ENCODE assay signal across 11 cellular contexts in the genomic region with DNA sequence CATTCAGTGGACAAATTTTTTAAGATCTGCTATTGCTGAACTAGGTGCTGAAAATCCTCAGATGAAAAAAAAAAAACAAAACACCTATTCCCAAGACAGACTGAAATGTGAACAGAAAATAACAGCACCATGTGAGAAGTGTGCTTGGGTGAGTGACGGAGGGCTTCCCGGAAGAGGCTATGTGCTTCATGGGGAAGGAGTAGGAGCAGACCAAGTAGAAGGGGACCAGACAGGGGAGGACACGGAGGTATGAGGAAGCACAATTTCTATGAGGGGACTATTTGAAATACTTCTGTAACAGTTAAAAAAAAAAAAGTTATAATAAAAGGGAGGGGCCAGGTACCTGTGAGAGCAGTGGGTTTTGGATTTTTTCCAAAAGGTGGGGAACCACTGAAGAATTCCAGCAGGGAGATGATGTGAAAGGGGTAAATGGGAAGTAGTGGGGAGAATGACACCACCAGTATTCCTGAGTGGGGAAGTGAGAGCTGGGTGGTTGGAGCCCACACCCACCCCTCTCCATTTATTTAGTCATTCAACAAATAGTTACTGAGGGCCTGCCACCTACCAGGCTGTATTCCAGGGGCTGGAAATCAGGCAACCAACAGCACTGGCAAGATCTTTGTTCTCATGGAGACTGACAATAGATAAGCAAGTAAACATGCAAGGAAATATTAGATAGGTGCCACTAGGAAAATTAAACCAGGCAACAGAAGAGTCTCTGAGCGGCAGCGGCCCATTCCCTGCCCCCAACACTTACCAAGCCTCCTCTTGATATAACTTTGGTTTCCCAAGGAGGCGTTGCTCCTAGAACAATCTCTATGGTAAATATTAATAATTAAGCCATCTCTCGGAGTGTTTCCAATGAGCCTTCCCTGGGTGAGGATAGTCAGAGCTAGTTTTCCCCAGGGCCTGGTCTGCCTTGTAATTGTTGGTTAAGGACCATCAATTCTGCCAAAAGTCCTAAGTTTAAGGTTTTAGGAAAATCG. TPM values are rescaled to one million over a fixed set of nuclear protein-coding genes. Genes with fewer than 3 reads are reported as not detected.
DNase-seq lines count a peak whose midpoint lies in the region; ATAC-seq, FAIRE-seq and TF ChIP-seq lines count a peak whose summit lies in the region.
"Had no signal": no experiment of that assay in that cellular context is flagged by ENCODE, and none has a peak within 500 bp of the region (broad histone marks: within the 10 kb centered on the region; RNA-seq: fewer than 3 reads in every experiment).

No MANE protein-coding gene starts in this region.

- no peak for TF ChIP-seq RAD21 in GM12878 (IDR thresholded peaks at IDR 0.05; ENCODE audit: insufficient read depth, low read depth, low read length)

- H3K27me3 ChIP-seq in GM12878 (replicated peaks in 1 of 2; ENCODE audit: control insufficient read depth in 2 of 2, insufficient read depth in 2 of 2, low read length in 1 of 2): no peaks in the 10 kb centered on the region
- H3K27me3 ChIP-seq in transverse colon: no peaks in the 10 kb centered on the region
- H3K27me3 ChIP-seq: SJCRH30 had no signal

- peaks cover 30% of the 10 kb centered on the region for H3K79me2 ChIP-seq in GM12878 (ENCODE audit: control insufficient read depth, insufficient read depth, low read length)

- no TSS peak for BruUV-seq in GM12878 (replicated peaks; lab: Mats Ljungman, UMichigan)

- H3K36me3 Mint-ChIP-seq in activated naive CD4-positive, alpha-beta T cell treated with anti-CD3 and anti-CD28 coated beads for 36 hours (ENCODE audit: low read depth): no peaks in the 10 kb centered on the region
- no peaks in the 10 kb centered on the region for H3K36me3 Mint-ChIP-seq in memory B cell

- H3K4me2 ChIP-seq in GM12878 (ENCODE audit: control insufficient read depth, insufficient read depth): peak overlapping the region; percentile 86

- no peaks in the 10 kb centered on the region for H4K20me1 ChIP-seq in GM12878 (ENCODE audit: control insufficient read depth, insufficient read depth)

- peak overlapping the region; percentile 64 for H3K9ac ChIP-seq in GM12878 (ENCODE audit: control insufficient read depth, insufficient read depth, low read length)

- FAIRE-seq in GM12878 (lab: Jason Lieb, UNC): no peak
- FAIRE-seq: endometrium had no signal

- TF ChIP-seq CTCF in GM12878 (IDR thresholded peaks at IDR 0.05 in 2 of 3, conservative IDR thresholded peaks at IDR 0.05 in 1 of 3; ENCODE audit: control insufficient read depth in 2 of 3, extremely low read depth in 1 of 3, insufficient read depth in 1 of 3, low read depth in 3 of 3, low read length in 3 of 3) (no peak), transverse colon (IDR thresholded peaks at IDR 0.05) (no peak)

- RAD21 ChIA-PET in GM12878 (lab: Charles Lee; ENCODE audit: unreplicated experiment): interaction anchor here (1.8 to 8.7 kb wide), 5 partner anchors 10 to 98 kb away, joined by 8 to 197 read pairs (median 123); a partner anchor contains a TSS

- H3K9me3 ChIP-seq in GM12878 (replicated peaks; ENCODE audit: control insufficient read depth, insufficient read depth, low read length) (no peaks in the 10 kb centered on the region; the same call in 2 of the 3 replicates), transverse colon (no peaks in the 10 kb centered on the region)
- H3K9me3 ChIP-seq: SJCRH30 had no signal

- ATAC-seq in GM12878 (no peak), memory B cell (ENCODE audit: low read depth) (no peak)

- H3K9me3 Mint-ChIP-seq in activated naive CD4-positive, alpha-beta T cell treated with anti-CD3 and anti-CD28 coated beads for 36 hours: no peaks in the 10 kb centered on the region
- no peaks in the 10 kb centered on the region for H3K9me3 Mint-ChIP-seq in memory B cell

- H3K36me3 ChIP-seq in GM12878 (ENCODE audit: control insufficient read depth in 2 of 2, insufficient read depth in 2 of 2, low read length in 1 of 2): no peaks in the 10 kb centered on the region
- no peaks in the 10 kb centered on the region for H3K36me3 ChIP-seq in transverse colon
- H3K36me3 ChIP-seq: SJCRH30 had no signal

- H3K4me1 ChIP-seq in GM12878 (ENCODE audit: control insufficient read depth, insufficient read depth, low read length): peaks cover 58% of the 10 kb centered on the region
- peaks cover 22 to 57% (median 29%) of the 10 kb centered on the region in 4 donors for H3K4me1 ChIP-seq in transverse colon

- 82% methylated on average over 8 of the region's 8 CpGs for whole genome bisulfite sequencing in GM12878 (ENCODE audit: insufficient coverage, insufficient replicate concordance, low lambda C conversion rate, missing lambda C conversion rate)
- 44 to 64% methylated on average over 2 to 8 of the region's 8 CpGs for WGBS in transverse colon (ENCODE audit: low coverage in 1 of 2), 2 donors

- H3K4me3 Mint-ChIP-seq in activated naive CD4-positive, alpha-beta T cell treated with anti-CD3 and anti-CD28 coated beads for 36 hours: peak overlapping the region; percentile 38
- peak overlapping the region; percentile 51 for H3K4me3 Mint-ChIP-seq in memory B cell

- TF ChIP-seq POLR2A in GM12878 (IDR thresholded peaks at IDR 0.05; ENCODE audit: low read depth, low read length) (no peak), transverse colon (IDR thresholded peaks at IDR 0.05) (no peak)

- TF ChIP-seq EP300 in GM12878 (IDR thresholded peaks at IDR 0.05; ENCODE audit: borderline replicate concordance in 1 of 2, control insufficient read depth in 1 of 2, low read depth in 2 of 2, low read length in 2 of 2): no peak
- no peak for TF ChIP-seq EP300 in transverse colon (IDR thresholded peaks at IDR 0.05; ENCODE audit: low read depth)

- H3K27me3 Mint-ChIP-seq in activated naive CD4-positive, alpha-beta T cell treated with anti-CD3 and anti-CD28 coated beads for 36 hours (ENCODE audit: low read depth): no peaks in the 10 kb centered on the region
- no peaks in the 10 kb centered on the region for H3K27me3 Mint-ChIP-seq in memory B cell

- POLR2A ChIA-PET in GM12878 (lab: Charles Lee): interaction anchor here (0.7 to 8.7 kb wide), 6 partner anchors 10 to 27 kb away, joined by 3 to 110 read pairs (median 10); no protein-coding TSS in a partner anchor

- intact Hi-C loops in activated naive CD4-positive, alpha-beta T cell treated with anti-CD3 and anti-CD28 coated beads for 36 hours (cut with micrococcal nuclease): loop anchor here (5.0 to 10.0 kb wide), 3 partner anchors 288 to 1392 kb away; no protein-coding TSS in a partner anchor
- intact Hi-C loops in GM12878 (cut with micrococcal nuclease; ENCODE audit: unreplicated experiment) (loop anchor here (10.0 kb wide), 3 partner anchors 306 to 594 kb away; a partner anchor contains a TSS), transverse colon (cut with DNase I; ENCODE audit: low total_unique reads) (loop anchor here (1.0 to 5.0 kb wide), 2 partner anchors 11 to 102 kb away; no protein-coding TSS in a partner anchor)

- SMC1A ChIA-PET in GM12878 (lab: Charles Lee; ENCODE audit: uncharacterized antibody, unreplicated experiment): interaction anchor here (0.6 to 8.7 kb wide), 10 partner anchors 10 to 101 kb away, joined by 3 to 151 read pairs (median 7); no protein-coding TSS in a partner anchor

- H3K27ac ChIP-seq in GM12878 (ENCODE audit: control insufficient read depth, insufficient read depth) (peak overlapping the region; percentile 100), transverse colon (peak overlapping the region; percentile 98 to 100 (median 98))
- H3K27ac ChIP-seq: SJCRH30 had no signal

- CTCF ChIA-PET in activated naive CD4-positive, alpha-beta T cell treated with anti-CD3 and anti-CD28 coated beads for 36 hours (lab: Charles Lee): interaction anchor here (1.4 kb wide), 1 partner anchor 13 kb away, joined by 3 read pairs; no protein-coding TSS in a partner anchor
- CTCF ChIA-PET in GM12878 (lab: Yijun Ruan, JAX): interaction anchor here (1.4 to 5.8 kb wide), 8 partner anchors 9 to 99 kb away, joined by 5 to 81 read pairs (median 7); no protein-coding TSS in a partner anchor

- peak overlapping the region; percentile 22 for H3K27ac Mint-ChIP-seq in activated naive CD4-positive, alpha-beta T cell treated with anti-CD3 and anti-CD28 coated beads for 36 hours
- peak overlapping the region; percentile 100 for H3K27ac Mint-ChIP-seq in memory B cell

- peaks cover 64% of the 10 kb centered on the region for H3K4me1 Mint-ChIP-seq in activated naive CD4-positive, alpha-beta T cell treated with anti-CD3 and anti-CD28 coated beads for 36 hours (ENCODE audit: low read depth)
- peaks cover 38% of the 10 kb centered on the region for H3K4me1 Mint-ChIP-seq in memory B cell

- peak overlapping the region; percentile 54 for H2AFZ ChIP-seq in GM12878 (ENCODE audit: control insufficient read depth, low read depth, low read length)

- in situ Hi-C loops in GM12878 (cut with MboI) (no loop called here), transverse colon (cut with MboI; ENCODE audit: low pct_ligation_motif_present in 1 of 4, low pct_unique_long_range_greater_than_20kb in 1 of 4, low sequenced_read_pairs in 3 of 4) (no loop called here)

- no peak for DNase-seq in activated naive CD4-positive, alpha-beta T cell treated with anti-CD3 and anti-CD28 coated beads for 36 hours
- DNase-seq in activated naive CD4-positive, alpha-beta T cell treated with Interleukin-2 at 50 U/mL for 16 hours: no peak
- DNase-seq in GM12878 (ENCODE audit: low read depth, low spot score) (no peak), memory B cell (ENCODE audit: low spot score in 2 of 2) (no peak), transverse colon (peak; percentile 31), medulla oblongata (ENCODE audit: extremely low spot score) (no peak), NCI-H345 (lab: John Stamatoyannopoulos, UW) (no peak), NCI-H1105 treated with DMSO at 0.1 percent for 48 hours (lab: John Stamatoyannopoulos, UW) (no peak)
- DNase-seq: DND-41, SJCRH30 had no signal

- H3K4me3 ChIP-seq in GM12878 (peak overlapping the region; percentile 41; the same call in 1 of the 2 replicates), transverse colon (peak overlapping the region in 2 of 4 donors; percentile 19 to 24)
- H3K4me3 ChIP-seq: SJCRH30 had no signal

RNA-seq across cellular contexts. Expression of a gene that starts 3.8 kb away (rescaled TPM):
- 10 to 100 TPM; 49.9 to 52.2 TPM for total RNA-seq in activated naive CD4-positive, alpha-beta T cell treated with anti-CD3 and anti-CD28 coated beads for 36 hours
- total RNA-seq in GM12878 (2013; cell fraction: nucleolus; rRNA removed): 459 and 461 TPM in 2 replicates
- total RNA-seq in GM12878 (2014; rRNA removed) (47.1 and 49.8 TPM in 2 replicates), GM12878 (2014; rRNA removed; fragmentation: Illumina TruSeq; extraction: Trizol) (58.8 and 61.3 TPM in 2 replicates), GM12878 (2021) (64.5 and 65.1 TPM in 2 replicates), transverse colon (10 to 100 TPM; 56.1 to 93.0 (median 73.7) TPM)
- 32.8 TPM for polyA plus RNA-seq in GM12878 (2011; ENCODE audit: low read depth)
- polyA plus RNA-seq in GM12878 (2011; rRNA removed) (50.3 and 54.0 TPM in 2 replicates), GM12878 (2014; fragmentation: Illumina TruSeq; extraction: Trizol) (52.6 and 58.7 TPM in 2 replicates), GM12878 (2014; fragmentation: Nextera tagmentation; extraction: Ambion mirVana) (10 to 100 TPM; 23.8 to 45.7 TPM), GM12878 (2014; rRNA removed) (30.1 and 31.9 TPM in 2 replicates), GM12878 (2016; fragmentation: Nextera tagmentation; extraction: Ambion mirVana) (10 to 100 TPM; 48.0 to 54.0 TPM)
- polyA plus RNA-seq in GM12878 (2011; cell fraction: cytosol; rRNA removed): 27.3 and 47.7 TPM in 2 replicates
- 143 and 189 TPM in 2 replicates for polyA plus RNA-seq in GM12878 (2011; cell fraction: nucleus; rRNA removed)
- 38.6 and 46.2 TPM in 2 replicates for polyA plus RNA-seq in GM12878 (2012)
- polyA minus RNA-seq in GM12878 (2011; rRNA and poly(A)+ RNA removed): 82.4 and 103 TPM in 2 replicates
- polyA minus RNA-seq in GM12878 (2011; cell fraction: cytosol; rRNA and poly(A)+ RNA removed): 22.2 and 35.9 TPM in 2 replicates
- 103 and 169 TPM in 2 replicates for polyA minus RNA-seq in GM12878 (2011; cell fraction: nucleus; rRNA and poly(A)+ RNA removed)
